ENCODE assay signal across 21 cellular contexts in the genomic region with DNA sequence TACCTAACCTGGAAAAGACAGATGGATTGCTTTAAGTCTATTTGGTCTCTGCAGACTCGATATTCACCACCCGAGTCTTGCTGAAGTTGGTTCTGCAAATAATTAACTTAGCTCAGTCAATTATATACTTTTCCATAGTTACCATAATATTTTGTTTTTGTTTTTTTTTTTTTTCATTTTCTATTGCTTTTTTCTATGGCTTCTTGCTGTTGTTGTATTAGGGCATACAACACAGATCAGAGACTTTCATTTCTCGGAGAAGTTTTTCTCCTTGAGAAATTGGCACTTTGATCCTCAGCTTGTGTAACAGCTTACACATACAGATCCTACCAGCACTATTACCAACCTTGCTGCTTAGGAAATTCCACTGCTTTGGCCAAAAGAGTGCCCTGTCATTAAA.
DNase-seq lines count a peak whose midpoint lies in the region; ATAC-seq and TF ChIP-seq lines count a peak whose summit lies in the region.
"Had no signal": no experiment of that assay in that cellular context is flagged by ENCODE, and none has a peak within 500 bp of the region (broad histone marks: within the 10 kb centered on the region; RNA-seq: fewer than 3 reads in every experiment).

No MANE protein-coding gene starts in this region.

- H3K36me3 Mint-ChIP-seq in Caco-2 (ENCODE audit: insufficient read depth, unreplicated experiment) = peaks cover 11% of the 10 kb centered on the region

- no peaks in the 10 kb centered on the region for H3K79me1 ChIP-seq in mesenchymal stem cell (replicated peaks; ENCODE audit: low read length, poor library complexity, severe bottlenecking)

- H3K27me3 Mint-ChIP-seq in Caco-2 (ENCODE audit: insufficient read depth, unreplicated experiment) = no peaks in the 10 kb centered on the region
- H3K27me3 Mint-ChIP-seq: CD8-positive, alpha-beta memory T cell had no signal

- peak overlapping the region; percentile 7 for H3K4me2 ChIP-seq in mesenchymal stem cell (ENCODE audit: low read length, poor library complexity, severe bottlenecking)
- H3K4me2 ChIP-seq: A549; BLaER1 treated with 17β-estradiol and CSF1 and Interleukin-3, amounts not matched to agents 10 nM and 100 nM; KMS-11 had no signal

- no peak overlapping the region for H2AFZ ChIP-seq in mesenchymal stem cell (ENCODE audit: low read depth, low read length)

- H3K4ac ChIP-seq in mesenchymal stem cell (ENCODE audit: low read depth in 1 of 2, low read length in 2 of 2) = no peak overlapping the region

- in situ Hi-C loops in Caki2 (cut with HindIII; ENCODE audit: low pct_unique_long_range_greater_than_20kb, low sequenced_read_pairs) = no loop called here

- H3K9ac ChIP-seq in adipocyte (ENCODE audit: low read length) (no peak overlapping the region), mesenchymal stem cell (ENCODE audit: low read length) (no peak overlapping the region)
- H3K9ac ChIP-seq: BLaER1 treated with 17β-estradiol and CSF1 and Interleukin-3, amounts not matched to agents 10 nM and 100 nM; KMS-11 had no signal

- TF ChIP-seq CTCF in Caco-2 (IDR thresholded peaks at IDR 0.05; ENCODE audit: insufficient read depth in 1 of 2, low read depth in 1 of 2, low read length in 1 of 2, severe bottlenecking in 1 of 2, unreplicated experiment in 1 of 2) = no peak

- intact Hi-C loops in Caco-2 (cut with micrococcal nuclease; ENCODE audit: unreplicated experiment) = no loop called here

- no peak overlapping the region for H3K27ac Mint-ChIP-seq in Caco-2 (ENCODE audit: unreplicated experiment)
- H3K27ac Mint-ChIP-seq: CD8-positive, alpha-beta memory T cell; H9 had no signal

- peak; percentile 22 for DNase-seq in Caki2 (ENCODE audit: low read depth)
- peak; percentile 14 for DNase-seq in adipocyte (ENCODE audit: low read depth)
- DNase-seq in kidney glomerular epithelial cell (lab: John Stamatoyannopoulos, UW) = peak; percentile 36
- no peak for DNase-seq in mesenchymal stem cell
- DNase-seq in Caco-2 = no peak
- DNase-seq in NCI-H187 treated with DMSO at 0.1 percent for 48 hours (lab: John Stamatoyannopoulos, UW) = no peak
- DNase-seq: CD8-positive, alpha-beta memory T cell; DND-41; H9; NCI-H1417; NCI-H187; NCI-H2227 treated with DMSO at 0.1 percent for 48 hours; NCI-H524; PC-3; RPMI8226; SHP77 treated with DMSO at 0.1 percent for 48 hours had no signal

- H3K4me3 ChIP-seq in adipocyte (ENCODE audit: low read length) = no peak overlapping the region
- H3K4me3 ChIP-seq in mesenchymal stem cell (ENCODE audit: insufficient read depth in 1 of 2, low read depth in 1 of 2, low read length in 2 of 2) = no peak overlapping the region
- H3K4me3 ChIP-seq in Caco-2 (ENCODE audit: low read depth, low read length) = no peak overlapping the region
- H3K4me3 ChIP-seq: A549; BLaER1 treated with 17β-estradiol and CSF1 and Interleukin-3, amounts not matched to agents 10 nM and 100 nM had no signal

- no peaks in the 10 kb centered on the region for H3K9me3 ChIP-seq in adipocyte (ENCODE audit: control insufficient read depth, low read length)
- no peaks in the 10 kb centered on the region for H3K9me3 ChIP-seq in mesenchymal stem cell (ENCODE audit: control insufficient read depth, low read length)
- H3K9me3 ChIP-seq in Caco-2 = no peaks in the 10 kb centered on the region
- H3K9me3 ChIP-seq: A549; BLaER1 treated with 17β-estradiol and CSF1 and Interleukin-3, amounts not matched to agents 10 nM and 100 nM had no signal

- H3K23ac ChIP-seq in mesenchymal stem cell (ENCODE audit: low read length in 2 of 2) = no peak overlapping the region

- no peak overlapping the region for H3K18ac ChIP-seq in mesenchymal stem cell (ENCODE audit: low read depth in 1 of 2, low read length in 2 of 2)

- 91% methylated on average over 3 of the region's 3 CpGs for WGBS in mesenchymal stem cell

- no peaks in the 10 kb centered on the region for H3K9me3 Mint-ChIP-seq in Caco-2 (ENCODE audit: unreplicated experiment)
- H3K9me3 Mint-ChIP-seq: CD8-positive, alpha-beta memory T cell; H9 had no signal

- BruUV-seq in Caco-2 (replicated peaks; lab: Mats Ljungman, UMichigan) = no TSS peak

- H3K36me3 ChIP-seq in adipocyte (ENCODE audit: control insufficient read depth, insufficient read depth, low read length, severe bottlenecking) = no peaks in the 10 kb centered on the region
- no peaks in the 10 kb centered on the region for H3K36me3 ChIP-seq in mesenchymal stem cell (ENCODE audit: control insufficient read depth in 1 of 2, insufficient read depth in 2 of 2, low read depth in 1 of 2, low read length in 2 of 2)
- no peaks in the 10 kb centered on the region for H3K36me3 ChIP-seq in Caco-2 (ENCODE audit: control insufficient read depth, insufficient read depth, low read length)

- no peaks in the 10 kb centered on the region for H3K27me3 ChIP-seq in adipocyte (replicated peaks; ENCODE audit: control insufficient read depth, insufficient read depth, low read length)
- H3K27me3 ChIP-seq in mesenchymal stem cell (ENCODE audit: control insufficient read depth in 1 of 2, insufficient read depth in 1 of 2, low read length in 2 of 2) = no peaks in the 10 kb centered on the region
- no peaks in the 10 kb centered on the region for H3K27me3 ChIP-seq in Caco-2 (replicated peaks; ENCODE audit: control insufficient read depth, insufficient read depth, low read length)
- H3K27me3 ChIP-seq: BLaER1 treated with 17β-estradiol and CSF1 and Interleukin-3, amounts not matched to agents 10 nM and 100 nM had no signal

- H2BK12ac ChIP-seq in mesenchymal stem cell (ENCODE audit: low read length in 2 of 2) = no peak overlapping the region

- POLR2A ChIA-PET in Caco-2 (lab: Charles Lee) = no interaction called here

- no peak for ATAC-seq in GM19467 (IDR thresholded peaks at IDR 0.05; ENCODE audit: unreplicated experiment)
- ATAC-seq in GM21529 (IDR thresholded peaks at IDR 0.05; ENCODE audit: unreplicated experiment) = no peak
- ATAC-seq: A549 had no signal

- H4K8ac ChIP-seq in mesenchymal stem cell (ENCODE audit: low read length) = no peak overlapping the region

- peak overlapping the region; percentile 34 for H3K27ac ChIP-seq in mesenchymal stem cell (ENCODE audit: low read length, poor library complexity, severe bottlenecking)
- H3K27ac ChIP-seq: A549; BLaER1 treated with 17β-estradiol and CSF1 and Interleukin-3, amounts not matched to agents 10 nM and 100 nM; KMS-11 had no signal

- H3K4me3 Mint-ChIP-seq in Caco-2 (ENCODE audit: unreplicated experiment) = no peak overlapping the region
- H3K4me3 Mint-ChIP-seq: CD8-positive, alpha-beta memory T cell; H9 had no signal

- no peak overlapping the region for H2AK5ac ChIP-seq in mesenchymal stem cell (ENCODE audit: low read length, severe bottlenecking)

- H3K4me1 ChIP-seq in adipocyte (ENCODE audit: control insufficient read depth, insufficient read depth, low read length) (peaks cover 18% of the 10 kb centered on the region), mesenchymal stem cell (ENCODE audit: control insufficient read depth, insufficient read depth, low read depth, low read length) (peaks cover 9% of the 10 kb centered on the region), Caco-2 (no peaks in the 10 kb centered on the region)
- H3K4me1 ChIP-seq: BLaER1 treated with 17β-estradiol and CSF1 and Interleukin-3, amounts not matched to agents 10 nM and 100 nM had no signal

- H2BK120ac ChIP-seq in mesenchymal stem cell (ENCODE audit: low read depth, low read length) = no peak overlapping the region

- no peak overlapping the region for H2BK15ac ChIP-seq in mesenchymal stem cell (ENCODE audit: low read depth, poor library complexity, severe bottlenecking)

- CTCF ChIA-PET in Caco-2 (lab: Charles Lee) = no interaction called here

- H4K91ac ChIP-seq in mesenchymal stem cell (ENCODE audit: low read length) = no peak overlapping the region

- no peak overlapping the region for H3K14ac ChIP-seq in mesenchymal stem cell (ENCODE audit: low read length in 2 of 2)

- no peaks in the 10 kb centered on the region for H3K4me1 Mint-ChIP-seq in Caco-2 (ENCODE audit: low read depth, unreplicated experiment)
- H3K4me1 Mint-ChIP-seq: CD8-positive, alpha-beta memory T cell had no signal

- no peak overlapping the region for H2BK5ac ChIP-seq in mesenchymal stem cell (ENCODE audit: low read depth, low read length, poor library complexity, severe bottlenecking)

Comparison
In these comparisons a context has a peak if more than half of its experiments do, and no peak if none do; other contexts are left out.
1. DNase-seq: peak in Caki2 (single experiment), adipocyte (single experiment) and kidney glomerular epithelial cell (single experiment); none in mesenchymal stem cell (single experiment), Caco-2 (0 of 2) and NCI-H187 treated with DMSO at 0.1 percent for 48 hours (single experiment).